ENCODE assay signal across 8 cellular contexts in genomic region chr13:19782049-19782726, GRCh38. TPM values are rescaled to one million over a fixed set of nuclear protein-coding genes. Genes with fewer than 3 reads are reported as not detected.
DNase-seq lines count a peak whose midpoint lies in the region; ATAC-seq and TF ChIP-seq lines count a peak whose summit lies in the region.

No MANE protein-coding gene starts in this region.

- intact Hi-C loops in heart left ventricle (cut with DNase I), result loop anchor here in 8 of 10 donors (1.0 to 10.0 kb wide), 8 partner anchors 80 to 175 kb away; partner anchors contain the start of genes ZMYM5 (in 6 of the 8), MPHOSPH8 (in 3 of the 8) and ZMYM2 (in 2 of the 8)

- H3K4me1 Mint-ChIP-seq in activated naive CD8-positive, alpha-beta T cell treated with anti-CD3 and anti-CD28 coated beads, Interleukin-2, amount 50 U/mL, for 24 hours, result peaks cover 20% of the 10 kb centered on the region
- H3K4me1 Mint-ChIP-seq in type B pancreatic cell (ENCODE audit: unreplicated experiment), result peaks cover 4% of the 10 kb centered on the region

- 0 to 1% (median 0%) methylated on average over 22 to 77 of the region's 77 CpGs for WGBS in heart left ventricle, 4 donors

- H3K9me3 Mint-ChIP-seq in activated naive CD8-positive, alpha-beta T cell treated with anti-CD3 and anti-CD28 coated beads, Interleukin-2, amount 50 U/mL, for 24 hours, result no peaks in the 10 kb centered on the region
- H3K9me3 Mint-ChIP-seq in type B pancreatic cell, result no peaks in the 10 kb centered on the region

- peak overlapping the region; percentile 94 for H3K4me3 Mint-ChIP-seq in activated naive CD8-positive, alpha-beta T cell treated with anti-CD3 and anti-CD28 coated beads, Interleukin-2, amount 50 U/mL, for 24 hours
- H3K4me3 Mint-ChIP-seq in type B pancreatic cell, result peak overlapping the region; percentile 98

- no peaks in the 10 kb centered on the region for H3K27me3 ChIP-seq in heart left ventricle

- ATAC-seq in HG03378 (IDR thresholded peaks at IDR 0.05; ENCODE audit: unreplicated experiment) (peak; percentile 29), heart left ventricle (peak; percentile 44 to 73 (median 71))
- peak; percentile 59 for ATAC-seq in activated naive CD8-positive, alpha-beta T cell treated with anti-CD3 and anti-CD28 coated beads, Interleukin-2, amount 50 U/mL, for 24 hours

- H3K4me3 ChIP-seq in SK-N-MC (peak overlapping the region; percentile 83), heart left ventricle (peak overlapping the region; percentile 62 to 99 (median 86))

- DNase-seq in AG09319 (ENCODE audit: extremely low read depth, low read depth), result peak; percentile 8
- peak; percentile 36 for DNase-seq in GM19238 (ENCODE audit: insufficient read length, low spot score)
- no peak for DNase-seq in SK-N-MC (ENCODE audit: low read depth, low spot score)
- DNase-seq in activated naive CD8-positive, alpha-beta T cell treated with anti-CD3 and anti-CD28 coated beads, Interleukin-2, amount 50 U/mL, for 24 hours, result peak; percentile 61
- peak; percentile 41 to 83 (median 59) for DNase-seq in heart left ventricle
- DNase-seq in pons (ENCODE audit: low spot score), result peak; percentile 30
- peak; percentile 75 for DNase-seq in type B pancreatic cell (ENCODE audit: extremely low spot score, unreplicated experiment)

- H3K36me3 Mint-ChIP-seq in activated naive CD8-positive, alpha-beta T cell treated with anti-CD3 and anti-CD28 coated beads, Interleukin-2, amount 50 U/mL, for 24 hours (ENCODE audit: low read depth), result peaks cover 16% of the 10 kb centered on the region
- H3K36me3 Mint-ChIP-seq in type B pancreatic cell, result peaks cover 9% of the 10 kb centered on the region

- H3K27ac ChIP-seq in SK-N-MC (peak overlapping the region; percentile 89), heart left ventricle (peak overlapping the region; percentile 87 to 99 (median 92))

- peak overlapping the region; percentile 99 for H3K27ac Mint-ChIP-seq in activated naive CD8-positive, alpha-beta T cell treated with anti-CD3 and anti-CD28 coated beads, Interleukin-2, amount 50 U/mL, for 24 hours
- peak overlapping the region; percentile 98 for H3K27ac Mint-ChIP-seq in type B pancreatic cell

- peak overlapping the region; percentile 96 for H3K9ac ChIP-seq in SK-N-MC (ENCODE audit: insufficient read length)

- TF ChIP-seq POLR2A in heart left ventricle (IDR thresholded peaks at IDR 0.05), result no peak

- H3K36me3 ChIP-seq in SK-N-MC (ENCODE audit: insufficient read depth, low read length) (peaks cover 9% of the 10 kb centered on the region; the same call in 1 of the 2 replicates), heart left ventricle (peaks cover 0 to 4% (median 0%) of the 10 kb centered on the region in 9 donors)

- H3K4me1 ChIP-seq in heart left ventricle, result peaks cover 0 to 16% (median 8%) of the 10 kb centered on the region in 12 donors

- TF ChIP-seq CTCF in AG09319 (IDR thresholded peaks at IDR 0.05; ENCODE audit: low read depth, low read length) (no peak), heart left ventricle (IDR thresholded peaks at IDR 0.05) (peak in 1 of 12 donors; percentile 8), type B pancreatic cell (conservative IDR thresholded peaks at IDR 0.05) (peak; percentile 20)

- H3K9me3 ChIP-seq in SK-N-MC (ENCODE audit: low read depth, low read length) (no peaks in the 10 kb centered on the region), heart left ventricle (no peaks in the 10 kb centered on the region)

- peaks cover 4% of the 10 kb centered on the region for H3K27me3 Mint-ChIP-seq in activated naive CD8-positive, alpha-beta T cell treated with anti-CD3 and anti-CD28 coated beads, Interleukin-2, amount 50 U/mL, for 24 hours
- peaks cover 3% of the 10 kb centered on the region for H3K27me3 Mint-ChIP-seq in type B pancreatic cell

RNA-seq across cellular contexts. Expression of gene PSPC1, which starts 0.6 kb away (rescaled TPM):
- total RNA-seq in heart left ventricle (10 to 100 TPM; 21.4 to 31.5 (median 26.3) TPM), type B pancreatic cell (ENCODE audit: low replicate concordance) (67.8 and 83.6 TPM in 2 replicates)
- 10 to 100 TPM; 18.8 to 21.0 TPM for polyA plus RNA-seq in heart left ventricle
